Comparison of ENCODE assay signal across 18 cellular contexts in the genomic region with DNA sequence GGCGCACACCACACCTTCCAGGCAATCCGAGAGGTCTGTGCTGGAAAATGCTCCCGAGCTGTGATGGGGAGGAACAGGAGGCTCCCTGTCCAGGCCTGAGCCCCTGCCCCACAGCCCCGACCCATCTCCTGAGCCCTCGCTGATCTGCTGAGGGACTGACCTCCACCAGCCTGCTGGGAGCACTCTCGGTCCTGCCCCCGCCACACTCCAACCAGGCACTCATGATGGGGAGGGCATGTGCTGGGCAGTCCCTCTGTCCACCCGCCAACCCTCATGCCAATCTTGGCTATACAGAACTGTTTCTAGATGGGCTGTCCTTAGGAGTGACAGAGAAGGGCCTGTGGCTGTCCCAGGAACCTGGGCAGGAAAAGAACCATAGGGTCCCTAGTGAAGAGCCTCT.
A peak's percentile ranks its signal among the peaks of the same experiment; 100 is the strongest.
DNase-seq lines count a peak whose midpoint lies in the region; ATAC-seq and TF ChIP-seq lines count a peak whose summit lies in the region.
"Had no signal": no experiment of that assay in that cellular context is flagged by ENCODE, and none has a peak within 500 bp of the region (broad histone marks: within the 10 kb centered on the region; RNA-seq: fewer than 3 reads in every experiment).

No MANE protein-coding gene starts in this region.

- peak overlapping the region; percentile 43 for H3K23ac ChIP-seq in neuronal stem cell (ENCODE audit: low read depth, low read length, poor library complexity)

- no peak overlapping the region for H3K4ac ChIP-seq in neuronal stem cell (ENCODE audit: low read length)

- WGBS in neuronal stem cell (ENCODE audit: extremely low coverage in 2 of 2, insufficient read length in 2 of 2, insufficient replicate concordance in 1 of 2), 2 donors, result no CpG with 5 or more reads among the region's 8 CpGs

- H3K27ac ChIP-seq in left ventricle myocardium inferior (replicated peaks) (peak overlapping the region; percentile 60), neuronal stem cell (replicated peaks; ENCODE audit: low read length) (no peak overlapping the region), A673 (ENCODE audit: low read depth, low read length, poor library complexity, severe bottlenecking) (no peak overlapping the region)
- H3K27ac ChIP-seq: BLaER1 treated with 17β-estradiol and CSF1 and Interleukin-3, amounts not matched to agents 10 nM and 100 nM had no signal

- no peak overlapping the region for H2AK5ac ChIP-seq in neuronal stem cell (ENCODE audit: low read depth, low read length)

- intact Hi-C loops in Right ventricle myocardium superior (cut with DNase I), result no loop called here
- intact Hi-C loops in left ventricle myocardium inferior (cut with micrococcal nuclease), result no loop called here
- intact Hi-C loops in A673 (cut with micrococcal nuclease; ENCODE audit: unreplicated experiment), result no loop called here

- H3K4me3 ChIP-seq in left ventricle myocardium inferior, result no peak overlapping the region
- H3K4me3 ChIP-seq in neuronal stem cell (ENCODE audit: low read length in 2 of 2), result no peak overlapping the region
- H3K4me3 ChIP-seq in A673 (ENCODE audit: low read depth, low read length, poor library complexity, severe bottlenecking), result no peak overlapping the region
- H3K4me3 ChIP-seq: BLaER1 treated with 17β-estradiol and CSF1 and Interleukin-3, amounts not matched to agents 10 nM and 100 nM had no signal

- peak overlapping the region; percentile 27 for H3K14ac ChIP-seq in neuronal stem cell (ENCODE audit: low read length)

- no peak overlapping the region for H4K8ac ChIP-seq in neuronal stem cell (ENCODE audit: low read depth, low read length)

- H3K4me1 Mint-ChIP-seq in activated naive CD8-positive, alpha-beta T cell treated with anti-CD3 and anti-CD28 coated beads, Interleukin-2, amount 50 U/mL, for 24 hours, result peaks cover 4% of the 10 kb centered on the region
- no peaks in the 10 kb centered on the region for H3K4me1 Mint-ChIP-seq in activated naive CD8-positive, alpha-beta T cell treated with anti-CD3 and anti-CD28 coated beads for 36 hours
- no peaks in the 10 kb centered on the region for H3K4me1 Mint-ChIP-seq in osteocyte (ENCODE audit: unreplicated experiment)
- H3K4me1 Mint-ChIP-seq: B cell had no signal

- peak; percentile 24 for ATAC-seq in activated naive CD8-positive, alpha-beta T cell treated with anti-CD3 and anti-CD28 coated beads, Interleukin-2, amount 50 U/mL, for 24 hours
- ATAC-seq in Right ventricle myocardium superior (ENCODE audit: poor library complexity), result peak; percentile 90
- ATAC-seq: CD8-positive, alpha-beta T cell; HepG2 had no signal

- no peak overlapping the region for H3K4me2 ChIP-seq in neuronal stem cell (ENCODE audit: insufficient read depth, low read length, poor library complexity, severe bottlenecking)
- H3K4me2 ChIP-seq: BLaER1 treated with 17β-estradiol and CSF1 and Interleukin-3, amounts not matched to agents 10 nM and 100 nM had no signal

- peak overlapping the region; percentile 90 for H2BK12ac ChIP-seq in neuronal stem cell (ENCODE audit: low read length)

- H3K4me3 Mint-ChIP-seq in activated naive CD8-positive, alpha-beta T cell treated with anti-CD3 and anti-CD28 coated beads, Interleukin-2, amount 50 U/mL, for 24 hours, result no peak overlapping the region
- H3K4me3 Mint-ChIP-seq in activated naive CD8-positive, alpha-beta T cell treated with anti-CD3 and anti-CD28 coated beads for 36 hours, result no peak overlapping the region
- no peak overlapping the region for H3K4me3 Mint-ChIP-seq in osteocyte (ENCODE audit: unreplicated experiment)
- H3K4me3 Mint-ChIP-seq: B cell; CD8-positive, alpha-beta T cell; H9 had no signal

- H3K18ac ChIP-seq in neuronal stem cell (ENCODE audit: low read length), result peak overlapping the region; percentile 38

- H3K9ac ChIP-seq in neuronal stem cell (ENCODE audit: low read depth, low read length, poor library complexity), result no peak overlapping the region
- H3K9ac ChIP-seq: BLaER1 treated with 17β-estradiol and CSF1 and Interleukin-3, amounts not matched to agents 10 nM and 100 nM had no signal

- H3K36me3 ChIP-seq in left ventricle myocardium inferior (no peaks in the 10 kb centered on the region), neuronal stem cell (replicated peaks in 1 of 2; ENCODE audit: control insufficient read depth in 2 of 2, insufficient read depth in 2 of 2, low read length in 2 of 2) (peaks cover 2 to 26% of the 10 kb centered on the region in 2 donors), A673 (ENCODE audit: insufficient read depth, low read length, poor library complexity, severe bottlenecking) (no peaks in the 10 kb centered on the region)
- H3K36me3 ChIP-seq: BLaER1 treated with 17β-estradiol and CSF1 and Interleukin-3, amounts not matched to agents 10 nM and 100 nM had no signal

- TF ChIP-seq CTCF in left ventricle myocardium inferior (IDR thresholded peaks at IDR 0.05; ENCODE audit: borderline replicate concordance), result no peak
- no peak for TF ChIP-seq CTCF in osteocyte (IDR thresholded peaks at IDR 0.05)
- TF ChIP-seq CTCF in A673 (conservative IDR thresholded peaks at IDR 0.05; ENCODE audit: low read depth, low read length), result no peak

- CTCF ChIA-PET in A673 (lab: Charles Lee), result no interaction called here

- H3K9me3 ChIP-seq in left ventricle myocardium inferior (replicated peaks) (no peaks in the 10 kb centered on the region), neuronal stem cell (replicated peaks in 1 of 2; ENCODE audit: control insufficient read depth in 2 of 2, insufficient read depth in 1 of 2, low read depth in 1 of 2, low read length in 2 of 2) (no peaks in the 10 kb centered on the region), A673 (ENCODE audit: low read depth, low read length, poor library complexity, severe bottlenecking) (no peaks in the 10 kb centered on the region)
- H3K9me3 ChIP-seq: BLaER1 treated with 17β-estradiol and CSF1 and Interleukin-3, amounts not matched to agents 10 nM and 100 nM had no signal

- POLR2A ChIA-PET in A673 (lab: Charles Lee; ENCODE audit: low non-redundant PET), result no interaction called here

- no peak for DNase-seq in activated naive CD8-positive, alpha-beta T cell treated with anti-CD3 and anti-CD28 coated beads, Interleukin-2, amount 50 U/mL, for 24 hours
- DNase-seq in activated naive CD8-positive, alpha-beta T cell treated with anti-CD3 and anti-CD28 coated beads for 36 hours, result no peak
- peak; percentile 58 for DNase-seq in Right ventricle myocardium superior
- DNase-seq in left ventricle myocardium inferior, result peak; percentile 49
- DNase-seq in neuronal stem cell (ENCODE audit: low spot score), result no peak
- DNase-seq in osteocyte (ENCODE audit: extremely low spot score, unreplicated experiment), result no peak
- DNase-seq in A673 (ENCODE audit: low spot score), result no peak
- DNase-seq in NCI-H510A treated with DMSO at 0.1 percent for 48 hours (lab: John Stamatoyannopoulos, UW), result no peak
- DNase-seq: 8988T; Calu3; CD8-positive, alpha-beta T cell; DMS79 treated with DMSO at 0.1 percent for 48 hours; GF-D8; GOT3; H9 had no signal

- no peak overlapping the region for H2BK5ac ChIP-seq in neuronal stem cell (ENCODE audit: low read length)

- H2BK120ac ChIP-seq in neuronal stem cell (ENCODE audit: low read depth, low read length), result no peak overlapping the region

- H2AFZ ChIP-seq in neuronal stem cell (ENCODE audit: low read length), result no peak overlapping the region

- H2BK15ac ChIP-seq in neuronal stem cell (ENCODE audit: low read length), result no peak overlapping the region

- H3K9me3 Mint-ChIP-seq in activated naive CD8-positive, alpha-beta T cell treated with anti-CD3 and anti-CD28 coated beads, Interleukin-2, amount 50 U/mL, for 24 hours, result no peaks in the 10 kb centered on the region
- H3K9me3 Mint-ChIP-seq in activated naive CD8-positive, alpha-beta T cell treated with anti-CD3 and anti-CD28 coated beads for 36 hours, result no peaks in the 10 kb centered on the region
- H3K9me3 Mint-ChIP-seq in osteocyte (ENCODE audit: unreplicated experiment), result no peaks in the 10 kb centered on the region
- H3K9me3 Mint-ChIP-seq: CD8-positive, alpha-beta T cell; H9 had no signal

- BruUV-seq in A673 (replicated peaks; lab: Mats Ljungman, UMichigan), result no TSS peak

- no peaks in the 10 kb centered on the region for H3K79me1 ChIP-seq in neuronal stem cell (ENCODE audit: low read depth, low read length)

- H3K4me1 ChIP-seq in left ventricle myocardium inferior (peaks cover 11% of the 10 kb centered on the region), neuronal stem cell (ENCODE audit: control insufficient read depth in 2 of 2, insufficient read depth in 1 of 2, low read depth in 1 of 2, low read length in 2 of 2) (no peaks in the 10 kb centered on the region), A673 (ENCODE audit: insufficient read depth, low read length, poor library complexity, severe bottlenecking) (no peaks in the 10 kb centered on the region)

- no peaks in the 10 kb centered on the region for H3K27me3 Mint-ChIP-seq in activated naive CD8-positive, alpha-beta T cell treated with anti-CD3 and anti-CD28 coated beads, Interleukin-2, amount 50 U/mL, for 24 hours
- H3K27me3 Mint-ChIP-seq in activated naive CD8-positive, alpha-beta T cell treated with anti-CD3 and anti-CD28 coated beads for 36 hours, result no peaks in the 10 kb centered on the region
- H3K27me3 Mint-ChIP-seq in osteocyte (ENCODE audit: unreplicated experiment), result no peaks in the 10 kb centered on the region
- H3K27me3 Mint-ChIP-seq: B cell had no signal

- H4K91ac ChIP-seq in neuronal stem cell (ENCODE audit: low read depth, low read length, poor library complexity), result no peak overlapping the region

- H3K36me3 Mint-ChIP-seq in activated naive CD8-positive, alpha-beta T cell treated with anti-CD3 and anti-CD28 coated beads, Interleukin-2, amount 50 U/mL, for 24 hours (ENCODE audit: low read depth), result no peaks in the 10 kb centered on the region
- no peaks in the 10 kb centered on the region for H3K36me3 Mint-ChIP-seq in activated naive CD8-positive, alpha-beta T cell treated with anti-CD3 and anti-CD28 coated beads for 36 hours
- peaks cover 2% of the 10 kb centered on the region for H3K36me3 Mint-ChIP-seq in osteocyte (ENCODE audit: unreplicated experiment)
- H3K36me3 Mint-ChIP-seq: CD8-positive, alpha-beta T cell had no signal

- H3K27me3 ChIP-seq in left ventricle myocardium inferior (ENCODE audit: low read depth) (no peaks in the 10 kb centered on the region), neuronal stem cell (ENCODE audit: control insufficient read depth in 3 of 3, insufficient read depth in 3 of 3, low read depth in 1 of 3, low read length in 3 of 3) (peaks cover 0 to under 1% (median 0%) of the 10 kb centered on the region in 3 experiments), A673 (replicated peaks; ENCODE audit: insufficient read depth, low read depth, low read length, poor library complexity) (no peaks in the 10 kb centered on the region)
- H3K27me3 ChIP-seq: BLaER1 treated with 17β-estradiol and CSF1 and Interleukin-3, amounts not matched to agents 10 nM and 100 nM had no signal

- no peak overlapping the region for H3K27ac Mint-ChIP-seq in activated naive CD8-positive, alpha-beta T cell treated with anti-CD3 and anti-CD28 coated beads, Interleukin-2, amount 50 U/mL, for 24 hours
- H3K27ac Mint-ChIP-seq in activated naive CD8-positive, alpha-beta T cell treated with anti-CD3 and anti-CD28 coated beads for 36 hours, result no peak overlapping the region
- no peak overlapping the region for H3K27ac Mint-ChIP-seq in osteocyte (ENCODE audit: unreplicated experiment)
- H3K27ac Mint-ChIP-seq: B cell; CD8-positive, alpha-beta T cell had no signal

Comparison
In these comparisons a context has a peak if more than half of its experiments do, and no peak if none do; other contexts are left out.
1. DNase-seq: peak in Right ventricle myocardium superior (single experiment) and left ventricle myocardium inferior (single experiment); none in activated naive CD8-positive, alpha-beta T cell treated with anti-CD3 and anti-CD28 coated beads, Interleukin-2, amount 50 U/mL, for 24 hours (single experiment), activated naive CD8-positive, alpha-beta T cell treated with anti-CD3 and anti-CD28 coated beads for 36 hours (single experiment), neuronal stem cell (single experiment), osteocyte (single experiment), A673 (single experiment) and NCI-H510A treated with DMSO at 0.1 percent for 48 hours (single experiment).